ENCODE assay signal across 8 cellular contexts in the genomic region with DNA sequence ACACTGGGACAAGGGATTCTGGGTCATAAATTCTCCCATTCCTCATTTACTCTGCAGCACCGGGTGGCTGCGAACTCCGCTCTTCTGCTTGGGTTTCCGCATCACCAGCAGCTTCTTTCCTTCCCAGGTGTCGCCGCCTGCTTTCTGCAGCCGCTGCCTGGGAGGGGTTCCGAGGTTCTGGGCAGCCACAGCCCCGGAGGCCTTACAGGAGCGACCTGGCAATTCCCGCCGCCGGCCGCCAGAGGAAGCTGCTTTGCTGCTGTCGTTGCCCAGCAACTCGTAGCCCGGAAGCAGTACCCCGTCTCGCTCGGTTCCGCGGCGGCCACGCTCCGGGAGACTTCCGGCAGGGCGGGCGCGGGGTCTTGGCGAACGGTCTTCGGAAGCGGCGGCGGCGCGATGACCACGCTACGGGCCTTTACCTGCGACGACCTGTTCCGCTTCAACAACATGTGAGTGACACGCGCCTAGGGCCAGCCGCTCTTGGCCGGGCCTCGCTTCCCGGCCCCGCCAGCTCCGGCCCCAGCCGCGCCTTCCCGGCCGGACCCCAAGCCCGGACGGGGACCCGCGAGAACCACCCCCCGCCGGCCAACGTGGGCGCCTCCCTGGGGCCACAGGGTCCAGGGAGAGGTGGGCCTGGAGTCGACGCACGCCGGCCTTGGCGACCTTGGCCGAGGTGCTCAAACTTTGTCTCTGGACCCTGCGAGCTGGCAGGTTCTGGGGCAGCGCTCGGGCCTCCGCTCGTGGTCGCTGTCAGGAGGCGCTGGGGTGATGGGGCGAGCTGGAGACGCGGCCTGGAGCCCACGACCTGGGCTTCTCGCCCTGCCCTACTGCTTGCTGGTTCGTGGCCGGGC. TPM values are rescaled to one million over a fixed set of nuclear protein-coding genes. Genes with fewer than 3 reads are reported as not detected.
DNase-seq lines count a peak whose midpoint lies in the region; ATAC-seq and TF ChIP-seq lines count a peak whose summit lies in the region.

A gene with protein sequence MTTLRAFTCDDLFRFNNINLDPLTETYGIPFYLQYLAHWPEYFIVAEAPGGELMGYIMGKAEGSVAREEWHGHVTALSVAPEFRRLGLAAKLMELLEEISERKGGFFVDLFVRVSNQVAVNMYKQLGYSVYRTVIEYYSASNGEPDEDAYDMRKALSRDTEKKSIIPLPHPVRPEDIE (plus strand): TSS at position 362 of the 851 bp plus-strand sequence. CDS start 35 bp downstream, at position 397.

- peak within 1 kb of the TSS; percentile 89 for H3K4me3 ChIP-seq in CD8-positive, alpha-beta T cell (ENCODE audit: low read depth, low read length)
- H3K4me3 ChIP-seq in ectodermal cell (ENCODE audit: insufficient read depth, low read depth, low read length) (peak within 1 kb of the TSS; percentile 93), lung (peak within 1 kb of the TSS; percentile 96)

- DNase-seq in CD8-positive, alpha-beta T cell: peak; percentile 75 to 92 (median 91)
- peak; percentile 79 for DNase-seq in NCI-H82 treated with DMSO at 0.1 percent for 48 hours (lab: John Stamatoyannopoulos, UW; ENCODE audit: unreplicated experiment)
- peak; percentile 94 for DNase-seq in activated CD8-positive, alpha-beta T cell treated with anti-CD3 and anti-CD28 coated beads, Interleukin-2, amount 10 ng/mL, durations not matched to agents 7 days and 5 days
- peak; percentile 93 for DNase-seq in lung (ENCODE audit: low spot score)
- peak; percentile 82 to 84 (median 83) for DNase-seq in stimulated activated CD4-positive, alpha-beta T cell treated with anti-CD3 and anti-CD28 coated beads, TNF-alpha, amount 100 ng/mL, for 4 hours (ENCODE audit: low read depth in 3 of 3)

- H3K27me3 Mint-ChIP-seq in CD8-positive, alpha-beta T cell (ENCODE audit: low read depth): no peaks in the 10 kb centered on the region
- H3K27me3 Mint-ChIP-seq in activated CD8-positive, alpha-beta T cell treated with anti-CD3 and anti-CD28 coated beads, Interleukin-2, amount 10 ng/mL, durations not matched to agents 7 days and 5 days (ENCODE audit: low read depth): no peaks in the 10 kb centered on the region

- TF ChIP-seq CTCF in CD8-positive, alpha-beta T cell (IDR thresholded peaks at IDR 0.05): peak; percentile 58
- TF ChIP-seq CTCF in lung (IDR thresholded peaks at IDR 0.05; ENCODE audit: control extremely low read depth, extremely low read depth): peak; percentile 78

- CTCF ChIA-PET in CD8-positive, alpha-beta T cell (lab: Charles Lee): interaction anchor here (0.9 to 1.7 kb wide), 4 partner anchors 9 to 40 kb away, joined by 3 to 10 read pairs (median 4); a partner anchor contains a TSS
- CTCF ChIA-PET in activated CD8-positive, alpha-beta T cell treated with anti-CD3 and anti-CD28 coated beads, Interleukin-2, amount 10 ng/mL, durations not matched to agents 7 days and 5 days (lab: Charles Lee): interaction anchor here (1.0 to 1.8 kb wide), 5 partner anchors 10 to 41 kb away, joined by 3 to 13 read pairs (median 4); a partner anchor contains a TSS

- peak; percentile 94 for ATAC-seq in CD8-positive, alpha-beta T cell
- peak; percentile 98 for ATAC-seq in GM19397 (IDR thresholded peaks at IDR 0.05; ENCODE audit: unreplicated experiment)
- ATAC-seq in HG03571 (IDR thresholded peaks at IDR 0.05; ENCODE audit: unreplicated experiment): peak; percentile 99
- ATAC-seq in activated CD8-positive, alpha-beta T cell treated with anti-CD3 and anti-CD28 coated beads, Interleukin-2, amount 10 ng/mL, durations not matched to agents 7 days and 5 days: peak; percentile 97
- peak; percentile 96 for ATAC-seq in lung (ENCODE audit: insufficient read depth, low FRiP score)

- peak within 1 kb of the TSS; percentile 91 for H3K27ac Mint-ChIP-seq in CD8-positive, alpha-beta T cell
- H3K27ac Mint-ChIP-seq in activated CD8-positive, alpha-beta T cell treated with anti-CD3 and anti-CD28 coated beads, Interleukin-2, amount 10 ng/mL, durations not matched to agents 7 days and 5 days: peak within 1 kb of the TSS; percentile 89

- no peaks in the 10 kb centered on the region for H3K36me3 ChIP-seq in CD8-positive, alpha-beta T cell (ENCODE audit: insufficient read depth, low read length)
- no peaks in the 10 kb centered on the region for H3K36me3 ChIP-seq in ectodermal cell (ENCODE audit: control insufficient read depth, insufficient read depth, low read length)
- H3K36me3 ChIP-seq in lung (ENCODE audit: control insufficient read depth in 2 of 2, insufficient read depth in 2 of 2, low read length in 2 of 2): no peaks in the 10 kb centered on the region

- H3K9me3 ChIP-seq in CD8-positive, alpha-beta T cell (ENCODE audit: low read length): no peaks in the 10 kb centered on the region
- H3K9me3 ChIP-seq in ectodermal cell (ENCODE audit: control insufficient read depth, low read length): no peaks in the 10 kb centered on the region
- H3K9me3 ChIP-seq in lung (ENCODE audit: control insufficient read depth in 2 of 2, insufficient read depth in 1 of 2, low read length in 1 of 2): no peaks in the 10 kb centered on the region

- H3K4me3 Mint-ChIP-seq in CD8-positive, alpha-beta T cell: peak within 1 kb of the TSS; percentile 91
- H3K4me3 Mint-ChIP-seq in activated CD8-positive, alpha-beta T cell treated with anti-CD3 and anti-CD28 coated beads, Interleukin-2, amount 10 ng/mL, durations not matched to agents 7 days and 5 days: peak within 1 kb of the TSS; percentile 93

- peaks cover 44% of the 10 kb centered on the region for H3K4me1 ChIP-seq in CD8-positive, alpha-beta T cell (ENCODE audit: insufficient read depth, low read length)
- H3K4me1 ChIP-seq in ectodermal cell (ENCODE audit: control insufficient read depth, insufficient read depth, low read length): peaks cover 5% of the 10 kb centered on the region
- peaks cover 12 to 23% of the 10 kb centered on the region in 2 donors for H3K4me1 ChIP-seq in lung (ENCODE audit: control insufficient read depth in 2 of 2, insufficient read depth in 2 of 2, low read length in 2 of 2)

- no peaks in the 10 kb centered on the region for H3K9me3 Mint-ChIP-seq in CD8-positive, alpha-beta T cell
- H3K9me3 Mint-ChIP-seq in activated CD8-positive, alpha-beta T cell treated with anti-CD3 and anti-CD28 coated beads, Interleukin-2, amount 10 ng/mL, durations not matched to agents 7 days and 5 days (ENCODE audit: insufficient read depth): no peaks in the 10 kb centered on the region

- peak within 1 kb of the TSS; percentile 82 for H3K27ac ChIP-seq in CD8-positive, alpha-beta T cell (ENCODE audit: low read depth, low read length)
- H3K27ac ChIP-seq in ectodermal cell (ENCODE audit: insufficient read depth, low read depth, low read length, poor library complexity, severe bottlenecking): no peak within 1 kb of the TSS
- H3K27ac ChIP-seq in lung (ENCODE audit: low read depth in 1 of 2, low read length in 1 of 2): peak within 1 kb of the TSS; percentile 50 to 92

- H3K27me3 ChIP-seq in CD8-positive, alpha-beta T cell (ENCODE audit: insufficient read depth, low read length): no peaks in the 10 kb centered on the region
- no peaks in the 10 kb centered on the region for H3K27me3 ChIP-seq in ectodermal cell (ENCODE audit: control insufficient read depth, insufficient read depth, low read length, poor library complexity, severe bottlenecking)
- no peaks in the 10 kb centered on the region for H3K27me3 ChIP-seq in lung (ENCODE audit: control insufficient read depth, insufficient read depth)

- POLR2A ChIA-PET in CD8-positive, alpha-beta T cell (lab: Charles Lee): interaction anchor here (0.6 to 1.9 kb wide), 3 partner anchors 11 to 696 kb away, joined by 3 to 17 read pairs (median 5); a partner anchor contains a TSS
- POLR2A ChIA-PET in activated CD8-positive, alpha-beta T cell treated with anti-CD3 and anti-CD28 coated beads, Interleukin-2, amount 10 ng/mL, durations not matched to agents 7 days and 5 days (lab: Charles Lee): interaction anchor here (0.6 to 2.6 kb wide), 4 partner anchors 9 to 34 kb away, joined by 3 to 19 read pairs (median 4); a partner anchor contains a TSS

- H3K36me3 Mint-ChIP-seq in CD8-positive, alpha-beta T cell: peaks cover 17% of the 10 kb centered on the region
- H3K36me3 Mint-ChIP-seq in activated CD8-positive, alpha-beta T cell treated with anti-CD3 and anti-CD28 coated beads, Interleukin-2, amount 10 ng/mL, durations not matched to agents 7 days and 5 days (ENCODE audit: low read depth): peaks cover 28% of the 10 kb centered on the region

- 1% methylated on average over 82 of the region's 82 CpGs for WGBS in ectodermal cell, 2 experiments
- 0% methylated on average over 72 to 82 of the region's 82 CpGs for WGBS in lung, 2 donors

- peaks cover 53% of the 10 kb centered on the region for H3K4me1 Mint-ChIP-seq in CD8-positive, alpha-beta T cell (ENCODE audit: low read depth)
- H3K4me1 Mint-ChIP-seq in activated CD8-positive, alpha-beta T cell treated with anti-CD3 and anti-CD28 coated beads, Interleukin-2, amount 10 ng/mL, durations not matched to agents 7 days and 5 days (ENCODE audit: low read depth): peaks cover 53% of the 10 kb centered on the region

- intact Hi-C loops in CD8-positive, alpha-beta T cell (cut with DNase I, micrococcal nuclease): loop anchor here (1.0 to 10.0 kb wide), 10 partner anchors 35 to 1882 kb away; a partner anchor contains a TSS

RNA-seq across cellular contexts. Expression of the gene that starts here (rescaled TPM):
- 10 to 100 TPM; 32.9 to 33.2 TPM for total RNA-seq in CD8-positive, alpha-beta T cell
- total RNA-seq in activated CD8-positive, alpha-beta T cell treated with anti-CD3 and anti-CD28 coated beads, Interleukin-2, amount 10 ng/mL, durations not matched to agents 7 days and 5 days: 10 to 100 TPM; 55.8 to 59.1 TPM
- polyA plus RNA-seq in ectodermal cell (2013, experiment 1 of 4): 34.1 TPM
- polyA plus RNA-seq in ectodermal cell (2013, experiment 2 of 4): 39.8 TPM
- 37.3 TPM for polyA plus RNA-seq in ectodermal cell (2013, experiment 3 of 4)
- polyA plus RNA-seq in ectodermal cell (2013, experiment 4 of 4): 38.3 TPM
- 10 to 100 TPM; 33.6 to 55.6 TPM for total RNA-seq in lung
- polyA plus RNA-seq in lung: 100 to 1,000 TPM in 1 of 2 donors, 10 to 100 TPM in 1; 64.3 to 143 TPM
